In the genomic region with DNA sequence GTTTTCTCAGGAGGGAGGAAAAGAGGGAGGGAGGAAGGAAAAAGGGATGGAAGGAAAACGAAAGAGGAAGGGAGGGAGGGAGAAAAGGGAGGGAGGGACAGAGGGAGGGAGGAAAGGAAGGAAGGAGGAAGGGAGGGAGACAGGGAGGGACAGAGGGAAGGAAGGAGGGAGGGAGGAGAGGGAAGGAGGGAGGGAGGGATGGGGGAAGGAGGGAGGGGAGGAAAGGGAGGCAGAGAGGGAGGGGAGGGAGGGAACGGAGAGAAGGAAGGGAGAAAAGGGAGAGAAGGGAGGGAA, we compare ENCODE assay signal across 1 cellular context.
TF ChIP-seq lines count a peak whose summit lies in the region.

No MANE protein-coding gene starts in this region.

TF ChIP-seq in IMR-90, 13 proteins besides CTCF, POLR2A, EP300 and RAD21 (continued from another document):
- TF ChIP-seq, protein P1, sequence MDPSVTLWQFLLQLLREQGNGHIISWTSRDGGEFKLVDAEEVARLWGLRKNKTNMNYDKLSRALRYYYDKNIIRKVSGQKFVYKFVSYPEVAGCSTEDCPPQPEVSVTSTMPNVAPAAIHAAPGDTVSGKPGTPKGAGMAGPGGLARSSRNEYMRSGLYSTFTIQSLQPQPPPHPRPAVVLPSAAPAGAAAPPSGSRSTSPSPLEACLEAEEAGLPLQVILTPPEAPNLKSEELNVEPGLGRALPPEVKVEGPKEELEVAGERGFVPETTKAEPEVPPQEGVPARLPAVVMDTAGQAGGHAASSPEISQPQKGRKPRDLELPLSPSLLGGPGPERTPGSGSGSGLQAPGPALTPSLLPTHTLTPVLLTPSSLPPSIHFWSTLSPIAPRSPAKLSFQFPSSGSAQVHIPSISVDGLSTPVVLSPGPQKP (IDR thresholded peaks at IDR 0.05; ENCODE audit: borderline replicate concordance, low read depth, low read length): no peak
- TF ChIP-seq MAFK (IDR thresholded peaks at IDR 0.05; ENCODE audit: low read depth, low read length) (no peak), NFE2L2 (IDR thresholded peaks at IDR 0.05; ENCODE audit: low read depth, low read length) (no peak), MXI1 (IDR thresholded peaks at IDR 0.05; ENCODE audit: borderline replicate concordance, low read depth, low read length) (no peak), SMC3 (IDR thresholded peaks at IDR 0.05; ENCODE audit: low read depth, low read length) (no peak), BHLHE40 (IDR thresholded peaks at IDR 0.05; ENCODE audit: low read depth, low read length) (no peak), CHD1 (IDR thresholded peaks at IDR 0.05; ENCODE audit: low read depth, low read length) (no peak), FOS (IDR thresholded peaks at IDR 0.05; ENCODE audit: low read depth, low read length) (no peak)
